Comparison of ENCODE assay signal across 20 cellular contexts in genomic region chr16:68980695-68981315, GRCh38.
DNase-seq lines count a peak whose midpoint lies in the region; ATAC-seq, FAIRE-seq and TF ChIP-seq lines count a peak whose summit lies in the region.
"Had no signal": no experiment of that assay in that cellular context is flagged by ENCODE, and none has a peak within 500 bp of the region (broad histone marks: within the 10 kb centered on the region; RNA-seq: fewer than 3 reads in every experiment).

No MANE protein-coding gene starts in this region.

- no peaks in the 10 kb centered on the region for H4K20me1 ChIP-seq in endothelial cell of umbilical vein (replicated peaks; ENCODE audit: control insufficient read depth, extremely low read depth, insufficient read depth, low read length)
- H4K20me1 ChIP-seq: BLaER1 treated with 17β-estradiol and CSF1 and Interleukin-3, amounts not matched to agents 10 nM and 100 nM had no signal

- H3K79me2 ChIP-seq in endothelial cell of umbilical vein (ENCODE audit: control insufficient read depth, insufficient read depth, low read length), result no peaks in the 10 kb centered on the region

- H3K4me2 ChIP-seq in endothelial cell of umbilical vein (ENCODE audit: insufficient read depth, low read length), result no peak overlapping the region
- H3K4me2 ChIP-seq: A549; BLaER1 treated with 17β-estradiol and CSF1 and Interleukin-3, amounts not matched to agents 10 nM and 100 nM had no signal

- H3K4me3 ChIP-seq in left ventricle myocardium inferior (no peak overlapping the region), endothelial cell of umbilical vein (replicated peaks in 1 of 3; ENCODE audit: insufficient read depth in 1 of 3, low read depth in 1 of 3, low read length in 3 of 3) (no peak overlapping the region)
- H3K4me3 ChIP-seq: A549; BLaER1 treated with 17β-estradiol and CSF1 and Interleukin-3, amounts not matched to agents 10 nM and 100 nM had no signal

- peaks cover under 1% of the 10 kb centered on the region for H3K4me1 ChIP-seq in left ventricle myocardium inferior
- no peaks in the 10 kb centered on the region for H3K4me1 ChIP-seq in endothelial cell of umbilical vein (ENCODE audit: control insufficient read depth, extremely low read depth, insufficient read depth, low read length)
- H3K4me1 ChIP-seq: BLaER1 treated with 17β-estradiol and CSF1 and Interleukin-3, amounts not matched to agents 10 nM and 100 nM; Caco-2 had no signal

- no peak for TF ChIP-seq CTCF in left ventricle myocardium inferior (IDR thresholded peaks at IDR 0.05; ENCODE audit: borderline replicate concordance)
- no peak for TF ChIP-seq CTCF in endothelial cell of umbilical vein (IDR thresholded peaks at IDR 0.05; ENCODE audit: extremely low read depth in 1 of 2, insufficient read depth in 1 of 2, low read depth in 1 of 2, low read length in 2 of 2)

- H3K27ac ChIP-seq in left ventricle myocardium inferior (replicated peaks) (no peak overlapping the region), endothelial cell of umbilical vein (ENCODE audit: insufficient read depth, low read depth, low read length) (no peak overlapping the region)
- H3K27ac ChIP-seq: 22Rv1; A549; BLaER1 treated with 17β-estradiol and CSF1 and Interleukin-3, amounts not matched to agents 10 nM and 100 nM; C4-2B had no signal

- H3K9me1 ChIP-seq in endothelial cell of umbilical vein (replicated peaks; ENCODE audit: control insufficient read depth, extremely low read depth, insufficient read depth, low read length), result no peaks in the 10 kb centered on the region

- DNase-seq in left cardiac atrium, result peak; percentile 33
- DNase-seq in left ventricle myocardium inferior, result no peak
- peak; percentile 51 for DNase-seq in endothelial cell of umbilical vein (ENCODE audit: low read depth, low spot score)
- DNase-seq in stimulated activated CD4-positive, alpha-beta T cell treated with anti-CD3 and anti-CD28 coated beads, Interleukin-15, amount 100 ng/mL, for 24 hours, result no peak
- DNase-seq: AML-193; Caco-2; Calu3; CD4-positive, alpha-beta T cell; CD8-positive, alpha-beta T cell; DMS79 treated with DMSO at 0.1 percent for 48 hours; GF-D8 had no signal

- intact Hi-C loops in left cardiac atrium (cut with DNase I) (no loop called here), left ventricle myocardium inferior (cut with micrococcal nuclease) (no loop called here), endothelial cell of umbilical vein (cut with micrococcal nuclease) (no loop called here)

- H3K27me3 ChIP-seq in left ventricle myocardium inferior (ENCODE audit: low read depth) (no peaks in the 10 kb centered on the region), endothelial cell of umbilical vein (ENCODE audit: control insufficient read depth in 2 of 2, insufficient read depth in 2 of 2, low read length in 2 of 2) (no peaks in the 10 kb centered on the region)
- H3K27me3 ChIP-seq: BLaER1 treated with 17β-estradiol and CSF1 and Interleukin-3, amounts not matched to agents 10 nM and 100 nM had no signal

- no peaks in the 10 kb centered on the region for H3K9me3 ChIP-seq in left ventricle myocardium inferior (replicated peaks)
- no peaks in the 10 kb centered on the region for H3K9me3 ChIP-seq in endothelial cell of umbilical vein (replicated peaks; ENCODE audit: control insufficient read depth, insufficient read depth, low read length)
- H3K9me3 ChIP-seq: A549; BLaER1 treated with 17β-estradiol and CSF1 and Interleukin-3, amounts not matched to agents 10 nM and 100 nM; Caco-2 had no signal

- dilution Hi-C loops in endothelial cell of umbilical vein (cut with MboI; ENCODE audit: extremely low pct_ligation_motif_present, low sequenced_read_pairs), result no loop called here

- CTCF ChIA-PET in endothelial cell of umbilical vein (lab: Charles Lee), result interaction anchor here (0.5 kb wide), 1 partner anchor 101 kb away, joined by 3 read pairs; no protein-coding TSS in a partner anchor

- H2AFZ ChIP-seq in endothelial cell of umbilical vein (ENCODE audit: low read depth, low read length), result no peak overlapping the region

- BruUV-seq in endothelial cell of umbilical vein (replicated peaks; lab: Mats Ljungman, UMichigan), result no TSS peak

- POLR2A ChIA-PET in endothelial cell of umbilical vein (lab: Charles Lee), result no interaction called here

- TF ChIP-seq POLR2A in endothelial cell of umbilical vein (IDR thresholded peaks at IDR 0.05; ENCODE audit: low read depth, low read length), result no peak

- H3K36me3 ChIP-seq in left ventricle myocardium inferior, result peaks cover 26% of the 10 kb centered on the region
- H3K36me3 ChIP-seq in endothelial cell of umbilical vein (ENCODE audit: control insufficient read depth in 2 of 2, extremely low read depth in 1 of 2, insufficient read depth in 2 of 2, low read length in 2 of 2), result no peaks in the 10 kb centered on the region

- H3K9ac ChIP-seq in endothelial cell of umbilical vein (replicated peaks; ENCODE audit: extremely low read depth, insufficient read depth, low read length), result no peak overlapping the region
- H3K9ac ChIP-seq: BLaER1 treated with 17β-estradiol and CSF1 and Interleukin-3, amounts not matched to agents 10 nM and 100 nM had no signal

- no peak for FAIRE-seq in endothelial cell of umbilical vein (lab: Jason Lieb, UNC)
- FAIRE-seq: A549, D721Med, G401.6, GM12891, GM19239 had no signal

- ATAC-seq in left cardiac atrium, result no peak
- ATAC-seq in GM21528 (IDR thresholded peaks at IDR 0.05; ENCODE audit: low FRiP score, unreplicated experiment), result no peak
- ATAC-seq: A549; CD8-positive, alpha-beta T cell had no signal

TF ChIP-seq in endothelial cell of umbilical vein, 7 proteins besides CTCF, POLR2A, EP300 and RAD21:
- no peak for TF ChIP-seq FOS (IDR thresholded peaks at IDR 0.05; ENCODE audit: borderline replicate concordance, insufficient read depth, low read length)
- no peak for TF ChIP-seq GATA2 (IDR thresholded peaks at IDR 0.05; ENCODE audit: insufficient read depth, insufficient read length, low read depth, low read length)
- no peak for TF ChIP-seq POLR2AphosphoS5 (IDR thresholded peaks at IDR 0.05; ENCODE audit: insufficient read depth, low read depth, low read length)
- no peak for TF ChIP-seq EZH2 (IDR thresholded peaks at IDR 0.05; ENCODE audit: borderline replicate concordance, low read depth, low read length, severe bottlenecking)
- TF ChIP-seq MAX (IDR thresholded peaks at IDR 0.05; ENCODE audit: insufficient read depth, insufficient read length), result no peak
- TF ChIP-seq MYC (IDR thresholded peaks at IDR 0.05; ENCODE audit: low read depth, low read length), result no peak
- TF ChIP-seq JUN (IDR thresholded peaks at IDR 0.05; ENCODE audit: borderline replicate concordance, insufficient read depth, insufficient read length, low read depth), result no peak

Comparison
In these comparisons a context has a peak if more than half of its experiments do, and no peak if none do; other contexts are left out.
1. DNase-seq: peak in left cardiac atrium (single experiment) and endothelial cell of umbilical vein (single experiment); none in left ventricle myocardium inferior (single experiment) and stimulated activated CD4-positive, alpha-beta T cell treated with anti-CD3 and anti-CD28 coated beads, Interleukin-15, amount 100 ng/mL, for 24 hours (single experiment).